12 cellular contexts compared by ENCODE assay signal in the genomic region with DNA sequence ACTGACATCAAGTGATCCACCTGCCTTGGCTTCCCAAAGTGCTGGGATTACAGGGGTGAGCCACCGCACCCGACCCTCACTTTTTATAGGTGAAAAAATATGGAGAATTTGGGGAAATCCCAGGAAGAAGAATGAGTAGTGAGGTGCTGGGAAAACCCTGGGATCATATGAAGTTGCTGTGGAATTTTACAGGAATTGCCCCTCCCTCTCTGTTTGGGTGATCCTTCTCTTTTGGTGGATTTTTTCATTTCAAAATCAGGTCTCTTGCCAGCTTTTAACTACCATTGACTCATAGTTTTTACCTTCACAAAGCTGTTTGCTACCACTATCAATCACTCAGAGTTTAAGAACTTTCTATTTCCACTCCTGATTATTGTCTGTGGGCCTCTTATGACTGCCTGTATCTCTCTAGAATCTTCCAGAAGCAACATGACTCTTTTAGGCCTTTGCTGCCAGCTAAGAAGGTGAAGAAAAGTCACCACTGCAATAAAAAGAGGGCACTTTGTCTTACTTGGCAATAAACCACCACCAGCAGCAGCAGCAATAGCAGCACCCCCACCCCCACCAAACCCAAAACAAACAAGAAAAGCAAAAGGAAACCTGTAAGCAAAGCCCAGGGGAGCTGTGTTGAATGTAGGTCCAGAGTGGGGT.
A peak's percentile ranks its signal among the peaks of the same experiment; 100 is the strongest.
DNase-seq lines count a peak whose midpoint lies in the region; ATAC-seq lines count a peak whose summit lies in the region.
"Had no signal": no experiment of that assay in that cellular context is flagged by ENCODE, and none has a peak within 500 bp of the region (broad histone marks: within the 10 kb centered on the region; RNA-seq: fewer than 3 reads in every experiment).

No MANE protein-coding gene starts in this region.

- DNase-seq in activated T-cell treated with anti-CD3 and anti-CD28 coated beads, Interleukin-2, amount 50 U/mL, for 24 hours, result no peak
- no peak for DNase-seq in activated T-cell treated with anti-CD3 and anti-CD28 coated beads for 4 hours
- peak; percentile 77 for DNase-seq in NCI-H2107 treated with DMSO at 0.1 percent for 48 hours (lab: John Stamatoyannopoulos, UW; ENCODE audit: unreplicated experiment)
- DNase-seq in activated naive CD8-positive, alpha-beta T cell treated with anti-CD3 and anti-CD28 coated beads, Interleukin-2, amount 50 U/mL, for 24 hours, result no peak
- peak; percentile 24 for DNase-seq in pons (ENCODE audit: low spot score)
- no peak for DNase-seq in GM19240 (ENCODE audit: insufficient read length, low spot score)
- DNase-seq: amniotic stem cell, mesenchymal stem cell, NCI-H2081 treated with DMSO at 0.1 percent for 48 hours, PC-9 had no signal

- H3K36me3 Mint-ChIP-seq in activated T-cell treated with anti-CD3 and anti-CD28 coated beads, Interleukin-2, amount 50 U/mL, for 24 hours (ENCODE audit: low read depth), result peaks cover 6% of the 10 kb centered on the region
- peaks cover 1% of the 10 kb centered on the region for H3K36me3 Mint-ChIP-seq in activated naive CD8-positive, alpha-beta T cell treated with anti-CD3 and anti-CD28 coated beads, Interleukin-2, amount 50 U/mL, for 24 hours (ENCODE audit: low read depth)

- ATAC-seq in activated naive CD8-positive, alpha-beta T cell treated with anti-CD3 and anti-CD28 coated beads, Interleukin-2, amount 50 U/mL, for 24 hours, result no peak
- ATAC-seq in HG03342 (IDR thresholded peaks at IDR 0.05; ENCODE audit: unreplicated experiment) (no peak), HG02973 (IDR thresholded peaks at IDR 0.05; ENCODE audit: unreplicated experiment) (no peak)

- H3K4me3 Mint-ChIP-seq in activated T-cell treated with anti-CD3 and anti-CD28 coated beads, Interleukin-2, amount 50 U/mL, for 24 hours, result no peak overlapping the region
- H3K4me3 Mint-ChIP-seq in activated naive CD8-positive, alpha-beta T cell treated with anti-CD3 and anti-CD28 coated beads, Interleukin-2, amount 50 U/mL, for 24 hours, result no peak overlapping the region

- peaks cover 51% of the 10 kb centered on the region for H3K4me1 Mint-ChIP-seq in activated T-cell treated with anti-CD3 and anti-CD28 coated beads, Interleukin-2, amount 50 U/mL, for 24 hours (ENCODE audit: low read depth)
- H3K4me1 Mint-ChIP-seq in activated naive CD8-positive, alpha-beta T cell treated with anti-CD3 and anti-CD28 coated beads, Interleukin-2, amount 50 U/mL, for 24 hours, result peaks cover 47% of the 10 kb centered on the region

- H3K9me3 Mint-ChIP-seq in activated T-cell treated with anti-CD3 and anti-CD28 coated beads, Interleukin-2, amount 50 U/mL, for 24 hours, result peaks cover 7% of the 10 kb centered on the region
- H3K9me3 Mint-ChIP-seq in activated naive CD8-positive, alpha-beta T cell treated with anti-CD3 and anti-CD28 coated beads, Interleukin-2, amount 50 U/mL, for 24 hours, result peaks cover 10% of the 10 kb centered on the region

- no peaks in the 10 kb centered on the region for H3K27me3 Mint-ChIP-seq in activated T-cell treated with anti-CD3 and anti-CD28 coated beads, Interleukin-2, amount 50 U/mL, for 24 hours
- no peaks in the 10 kb centered on the region for H3K27me3 Mint-ChIP-seq in activated naive CD8-positive, alpha-beta T cell treated with anti-CD3 and anti-CD28 coated beads, Interleukin-2, amount 50 U/mL, for 24 hours

- H3K27ac Mint-ChIP-seq in activated T-cell treated with anti-CD3 and anti-CD28 coated beads, Interleukin-2, amount 50 U/mL, for 24 hours, result peak overlapping the region; percentile 73
- H3K27ac Mint-ChIP-seq in activated naive CD8-positive, alpha-beta T cell treated with anti-CD3 and anti-CD28 coated beads, Interleukin-2, amount 50 U/mL, for 24 hours, result peak overlapping the region; percentile 19

Comparison
In these comparisons a context has a peak if more than half of its experiments do, and no peak if none do; other contexts are left out.
1. DNase-seq: peak in NCI-H2107 treated with DMSO at 0.1 percent for 48 hours (single experiment) and pons (single experiment); none in activated T-cell treated with anti-CD3 and anti-CD28 coated beads, Interleukin-2, amount 50 U/mL, for 24 hours (single experiment), activated T-cell treated with anti-CD3 and anti-CD28 coated beads for 4 hours (single experiment), activated naive CD8-positive, alpha-beta T cell treated with anti-CD3 and anti-CD28 coated beads, Interleukin-2, amount 50 U/mL, for 24 hours (single experiment) and GM19240 (single experiment).